In the genomic region with DNA sequence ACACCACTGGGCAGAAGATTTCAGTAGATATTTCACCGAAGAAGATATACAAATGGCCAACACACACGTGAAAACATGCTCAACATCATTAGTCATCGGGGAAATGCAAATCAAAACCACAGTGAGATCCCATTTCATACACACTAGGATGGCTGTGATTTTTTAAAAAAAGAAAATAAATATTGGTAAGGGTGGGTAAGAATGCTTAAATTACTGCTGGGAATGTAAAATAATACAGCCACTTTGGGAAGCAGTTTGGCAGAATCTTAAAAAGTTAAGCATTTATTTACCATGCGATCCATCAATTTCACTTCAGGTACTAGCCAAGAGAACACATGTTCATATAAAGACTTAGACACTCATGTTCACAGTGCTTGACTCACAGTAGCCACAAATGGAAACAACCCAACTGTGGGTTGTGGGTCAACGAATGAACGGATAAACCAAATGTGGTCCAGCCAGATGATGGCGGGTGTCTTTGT, we compare ENCODE assay signal across 1 cellular context.
TF ChIP-seq lines count a peak whose summit lies in the region.

No MANE protein-coding gene starts in this region.

TF ChIP-seq in GM12878, 131 proteins besides CTCF, POLR2A, EP300 and RAD21 (continued from another document):
- TF ChIP-seq, protein P1, sequence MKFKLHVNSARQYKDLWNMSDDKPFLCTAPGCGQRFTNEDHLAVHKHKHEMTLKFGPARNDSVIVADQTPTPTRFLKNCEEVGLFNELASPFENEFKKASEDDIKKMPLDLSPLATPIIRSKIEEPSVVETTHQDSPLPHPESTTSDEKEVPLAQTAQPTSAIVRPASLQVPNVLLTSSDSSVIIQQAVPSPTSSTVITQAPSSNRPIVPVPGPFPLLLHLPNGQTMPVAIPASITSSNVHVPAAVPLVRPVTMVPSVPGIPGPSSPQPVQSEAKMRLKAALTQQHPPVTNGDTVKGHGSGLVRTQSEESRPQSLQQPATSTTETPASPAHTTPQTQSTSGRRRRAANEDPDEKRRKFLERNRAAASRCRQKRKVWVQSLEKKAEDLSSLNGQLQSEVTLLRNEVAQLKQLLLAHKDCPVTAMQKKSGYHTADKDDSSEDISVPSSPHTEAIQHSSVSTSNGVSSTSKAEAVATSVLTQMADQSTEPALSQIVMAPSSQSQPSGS (IDR thresholded peaks at IDR 0.05; ENCODE audit: low read length) = no peak
- no peak for TF ChIP-seq ZNF274 (IDR thresholded peaks at IDR 0.05; ENCODE audit: insufficient read depth, insufficient read length)
- no peak for TF ChIP-seq POLR2AphosphoS2 (IDR thresholded peaks at IDR 0.05; ENCODE audit: low read depth, low read length)
- TF ChIP-seq NR2C1 (IDR thresholded peaks at IDR 0.05) = no peak
- no peak for TF ChIP-seq ZSCAN29 (IDR thresholded peaks at IDR 0.05)
- TF ChIP-seq BHLHE40 (IDR thresholded peaks at IDR 0.05; ENCODE audit: borderline replicate concordance in 1 of 2, low read depth in 2 of 2, low read length in 1 of 2) = peak; percentile 83 to 84
- no peak; the same call in 1 of the 2 replicates for TF ChIP-seq IKZF1 (conservative IDR thresholded peaks at IDR 0.05)
- TF ChIP-seq, protein P2, sequence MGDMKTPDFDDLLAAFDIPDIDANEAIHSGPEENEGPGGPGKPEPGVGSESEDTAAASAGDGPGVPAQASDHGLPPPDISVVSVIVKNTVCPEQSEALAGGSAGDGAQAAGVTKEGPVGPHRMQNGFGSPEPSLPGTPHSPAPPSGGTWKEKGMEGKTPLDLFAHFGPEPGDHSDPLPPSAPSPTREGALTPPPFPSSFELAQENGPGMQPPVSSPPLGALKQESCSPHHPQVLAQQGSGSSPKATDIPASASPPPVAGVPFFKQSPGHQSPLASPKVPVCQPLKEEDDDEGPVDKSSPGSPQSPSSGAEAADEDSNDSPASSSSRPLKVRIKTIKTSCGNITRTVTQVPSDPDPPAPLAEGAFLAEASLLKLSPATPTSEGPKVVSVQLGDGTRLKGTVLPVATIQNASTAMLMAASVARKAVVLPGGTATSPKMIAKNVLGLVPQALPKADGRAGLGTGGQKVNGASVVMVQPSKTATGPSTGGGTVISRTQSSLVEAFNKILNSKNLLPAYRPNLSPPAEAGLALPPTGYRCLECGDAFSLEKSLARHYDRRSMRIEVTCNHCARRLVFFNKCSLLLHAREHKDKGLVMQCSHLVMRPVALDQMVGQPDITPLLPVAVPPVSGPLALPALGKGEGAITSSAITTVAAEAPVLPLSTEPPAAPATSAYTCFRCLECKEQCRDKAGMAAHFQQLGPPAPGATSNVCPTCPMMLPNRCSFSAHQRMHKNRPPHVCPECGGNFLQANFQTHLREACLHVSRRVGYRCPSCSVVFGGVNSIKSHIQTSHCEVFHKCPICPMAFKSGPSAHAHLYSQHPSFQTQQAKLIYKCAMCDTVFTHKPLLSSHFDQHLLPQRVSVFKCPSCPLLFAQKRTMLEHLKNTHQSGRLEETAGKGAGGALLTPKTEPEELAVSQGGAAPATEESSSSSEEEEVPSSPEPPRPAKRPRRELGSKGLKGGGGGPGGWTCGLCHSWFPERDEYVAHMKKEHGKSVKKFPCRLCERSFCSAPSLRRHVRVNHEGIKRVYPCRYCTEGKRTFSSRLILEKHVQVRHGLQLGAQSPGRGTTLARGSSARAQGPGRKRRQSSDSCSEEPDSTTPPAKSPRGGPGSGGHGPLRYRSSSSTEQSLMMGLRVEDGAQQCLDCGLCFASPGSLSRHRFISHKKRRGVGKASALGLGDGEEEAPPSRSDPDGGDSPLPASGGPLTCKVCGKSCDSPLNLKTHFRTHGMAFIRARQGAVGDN (IDR thresholded peaks at IDR 0.05) = no peak
- no peak for TF ChIP-seq SPI1 (IDR thresholded peaks at IDR 0.05; ENCODE audit: borderline replicate concordance, insufficient read depth, low read depth, low read length)
- TF ChIP-seq BRCA1 (IDR thresholded peaks at IDR 0.05; ENCODE audit: low read depth, low read length) = no peak
- 0 out of 2 replicates have a peak, but pooled peaks have one; percentile 22 for TF ChIP-seq NFIC (IDR thresholded peaks at IDR 0.05; ENCODE audit: low read depth, low read length)
- TF ChIP-seq, protein P3, sequence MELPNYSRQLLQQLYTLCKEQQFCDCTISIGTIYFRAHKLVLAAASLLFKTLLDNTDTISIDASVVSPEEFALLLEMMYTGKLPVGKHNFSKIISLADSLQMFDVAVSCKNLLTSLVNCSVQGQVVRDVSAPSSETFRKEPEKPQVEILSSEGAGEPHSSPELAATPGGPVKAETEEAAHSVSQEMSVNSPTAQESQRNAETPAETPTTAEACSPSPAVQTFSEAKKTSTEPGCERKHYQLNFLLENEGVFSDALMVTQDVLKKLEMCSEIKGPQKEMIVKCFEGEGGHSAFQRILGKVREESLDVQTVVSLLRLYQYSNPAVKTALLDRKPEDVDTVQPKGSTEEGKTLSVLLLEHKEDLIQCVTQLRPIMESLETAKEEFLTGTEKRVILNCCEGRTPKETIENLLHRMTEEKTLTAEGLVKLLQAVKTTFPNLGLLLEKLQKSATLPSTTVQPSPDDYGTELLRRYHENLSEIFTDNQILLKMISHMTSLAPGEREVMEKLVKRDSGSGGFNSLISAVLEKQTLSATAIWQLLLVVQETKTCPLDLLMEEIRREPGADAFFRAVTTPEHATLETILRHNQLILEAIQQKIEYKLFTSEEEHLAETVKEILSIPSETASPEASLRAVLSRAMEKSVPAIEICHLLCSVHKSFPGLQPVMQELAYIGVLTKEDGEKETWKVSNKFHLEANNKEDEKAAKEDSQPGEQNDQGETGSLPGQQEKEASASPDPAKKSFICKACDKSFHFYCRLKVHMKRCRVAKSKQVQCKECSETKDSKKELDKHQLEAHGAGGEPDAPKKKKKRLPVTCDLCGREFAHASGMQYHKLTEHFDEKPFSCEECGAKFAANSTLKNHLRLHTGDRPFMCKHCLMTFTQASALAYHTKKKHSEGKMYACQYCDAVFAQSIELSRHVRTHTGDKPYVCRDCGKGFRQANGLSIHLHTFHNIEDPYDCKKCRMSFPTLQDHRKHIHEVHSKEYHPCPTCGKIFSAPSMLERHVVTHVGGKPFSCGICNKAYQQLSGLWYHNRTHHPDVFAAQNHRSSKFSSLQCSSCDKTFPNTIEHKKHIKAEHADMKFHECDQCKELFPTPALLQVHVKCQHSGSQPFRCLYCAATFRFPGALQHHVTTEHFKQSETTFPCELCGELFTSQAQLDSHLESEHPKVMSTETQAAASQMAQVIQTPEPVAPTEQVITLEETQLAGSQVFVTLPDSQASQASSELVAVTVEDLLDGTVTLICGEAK (IDR thresholded peaks at IDR 0.05; ENCODE audit: borderline replicate concordance) = no peak
